In the genomic region with DNA sequence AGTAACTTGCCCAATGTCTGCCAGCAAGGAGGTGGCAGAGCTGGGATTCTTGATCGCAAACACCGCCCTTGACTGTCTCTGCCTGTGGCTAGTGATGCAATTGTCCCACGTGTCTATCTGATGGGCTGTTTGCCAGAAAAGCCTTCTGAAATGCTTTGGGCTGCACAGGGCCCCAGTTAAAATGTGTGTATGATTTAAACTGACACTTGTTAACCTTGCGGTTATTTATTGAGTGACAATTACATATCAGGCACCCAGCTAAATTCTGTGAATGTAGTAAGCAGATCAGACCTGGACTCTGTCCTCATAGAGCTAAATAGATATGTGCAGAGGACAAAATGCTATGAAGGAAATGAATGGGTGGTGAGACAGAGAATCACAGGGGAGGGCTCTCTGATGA, we compare ENCODE assay signal across 9 cellular contexts. TPM values are rescaled to one million over a fixed set of nuclear protein-coding genes. Genes with fewer than 3 reads are reported as not detected.
A peak's percentile ranks its signal among the peaks of the same experiment; 100 is the strongest.
DNase-seq lines count a peak whose midpoint lies in the region; ATAC-seq and TF ChIP-seq lines count a peak whose summit lies in the region.
"Had no signal": no experiment of that assay in that cellular context is flagged by ENCODE, and none has a peak within 500 bp of the region (broad histone marks: within the 10 kb centered on the region; RNA-seq: fewer than 3 reads in every experiment).

No MANE protein-coding gene starts in this region.

- H3K9me3 ChIP-seq in DND-41 (ENCODE audit: insufficient read depth, low read length, severe bottlenecking) = peaks cover 7% of the 10 kb centered on the region

- H3K27ac Mint-ChIP-seq in activated CD8-positive, alpha-beta T cell treated with anti-CD3 and anti-CD28 coated beads for 36 hours = no peak overlapping the region

- no peaks in the 10 kb centered on the region for H3K79me2 ChIP-seq in DND-41 (ENCODE audit: insufficient read depth, low read length)

- H3K4me3 ChIP-seq in DND-41 (ENCODE audit: low read depth in 1 of 2, low read length in 2 of 2) = no peak overlapping the region
- H3K4me3 ChIP-seq in NB4 (ENCODE audit: low read depth, low read length) = no peak overlapping the region

- no peak overlapping the region for H3K4me2 ChIP-seq in DND-41 (ENCODE audit: insufficient read depth, low read length)

- H3K4me1 ChIP-seq in DND-41 (ENCODE audit: insufficient read depth, low read length) = peaks cover 10% of the 10 kb centered on the region

- H3K4me1 Mint-ChIP-seq in activated CD8-positive, alpha-beta T cell treated with anti-CD3 and anti-CD28 coated beads for 36 hours (ENCODE audit: low read depth) = peaks cover 45% of the 10 kb centered on the region
- H3K4me1 Mint-ChIP-seq: neural crest cell had no signal

- no peaks in the 10 kb centered on the region for H3K27me3 Mint-ChIP-seq in activated CD8-positive, alpha-beta T cell treated with anti-CD3 and anti-CD28 coated beads for 36 hours

- CTCF ChIA-PET in activated CD8-positive, alpha-beta T cell treated with anti-CD3 and anti-CD28 coated beads for 36 hours (lab: Charles Lee) = interaction anchor here (1.2 to 1.4 kb wide), 2 partner anchors 11 to 185 kb away, joined by 4 to 5 read pairs; no protein-coding TSS in a partner anchor

- ATAC-seq in DND-41 (ENCODE audit: insufficient read depth, low read depth) = peak; percentile 93
- peak; percentile 31 for ATAC-seq in activated CD8-positive, alpha-beta T cell treated with anti-CD3 and anti-CD28 coated beads for 36 hours
- no peak for ATAC-seq in GM18873 (IDR thresholded peaks at IDR 0.05; ENCODE audit: low FRiP score, unreplicated experiment)
- no peak for ATAC-seq in HG03139 (IDR thresholded peaks at IDR 0.05; ENCODE audit: unreplicated experiment)

- no peak overlapping the region for H3K4me3 Mint-ChIP-seq in activated CD8-positive, alpha-beta T cell treated with anti-CD3 and anti-CD28 coated beads for 36 hours
- H3K4me3 Mint-ChIP-seq: neural crest cell had no signal

- no peaks in the 10 kb centered on the region for H3K36me3 ChIP-seq in DND-41 (ENCODE audit: insufficient read depth, low read length)

- H3K9me3 Mint-ChIP-seq in activated CD8-positive, alpha-beta T cell treated with anti-CD3 and anti-CD28 coated beads for 36 hours = peaks cover 3% of the 10 kb centered on the region

- intact Hi-C loops in activated CD8-positive, alpha-beta T cell treated with anti-CD3 and anti-CD28 coated beads for 36 hours (cut with micrococcal nuclease) = no loop called here

- H3K36me3 Mint-ChIP-seq in activated CD8-positive, alpha-beta T cell treated with anti-CD3 and anti-CD28 coated beads for 36 hours (ENCODE audit: low read depth) = peaks cover 4% of the 10 kb centered on the region

- H3K27ac ChIP-seq in DND-41 (ENCODE audit: low read length) = no peak overlapping the region

- TF ChIP-seq CTCF in DND-41 (IDR thresholded peaks at IDR 0.05; ENCODE audit: borderline replicate concordance, extremely low read depth, low read length, poor library complexity, severe bottlenecking) (no peak), NB4 (IDR thresholded peaks at IDR 0.05; ENCODE audit: low read depth, low read length) (no peak)
- no peak for TF ChIP-seq CTCF in activated CD8-positive, alpha-beta T cell treated with anti-CD3 and anti-CD28 coated beads for 36 hours (IDR thresholded peaks at IDR 0.05)

- no peak for TF ChIP-seq POLR2A in NB4 (IDR thresholded peaks at IDR 0.05; ENCODE audit: extremely low read depth, insufficient read length)

- H3K9ac ChIP-seq in DND-41 (ENCODE audit: low read depth, low read length) = no peak overlapping the region

- POLR2A ChIA-PET in activated CD8-positive, alpha-beta T cell treated with anti-CD3 and anti-CD28 coated beads for 36 hours (lab: Charles Lee) = interaction anchor here (0.7 to 1.2 kb wide), 3 partner anchors 9 to 113 kb away, joined by 3 to 4 read pairs (median 3); no protein-coding TSS in a partner anchor

- DNase-seq in DND-41 = peak; percentile 79
- peak; percentile 97 for DNase-seq in NB4 (ENCODE audit: low read depth)
- DNase-seq in activated CD8-positive, alpha-beta T cell treated with anti-CD3 and anti-CD28 coated beads for 36 hours = peak; percentile 61
- DNase-seq in fibroblast of the conjunctiva (ENCODE audit: low read depth) = peak; percentile 58
- DNase-seq in stimulated activated CD4-positive, alpha-beta T cell treated with anti-CD3 and anti-CD28 coated beads, Interleukin-12 subunit alpha, Interleukin-12 subunit beta, amount 100 ng/mL, for 48 hours (ENCODE audit: low read depth in 2 of 3, low spot score in 1 of 3) = peak; percentile 18 to 32 (median 24)
- no peak for DNase-seq in NCI-H1048 (lab: John Stamatoyannopoulos, UW)

- H4K20me1 ChIP-seq in DND-41 (ENCODE audit: insufficient read depth, low read length) = no peaks in the 10 kb centered on the region

- no peak overlapping the region for H2AFZ ChIP-seq in DND-41 (ENCODE audit: low read depth, low read length)

- H3K27me3 ChIP-seq in DND-41 (ENCODE audit: insufficient read depth, low read length, poor library complexity) = no peaks in the 10 kb centered on the region

RNA-seq across cellular contexts. Expression of a gene that starts 11.6 kb away (rescaled TPM):
- not detected for total RNA-seq in activated CD8-positive, alpha-beta T cell treated with anti-CD3 and anti-CD28 coated beads for 36 hours
- total RNA-seq: neural crest cell had no signal

Comparison
In these comparisons a context has a peak if more than half of its experiments do, and no peak if none do; other contexts are left out.
1. ATAC-seq: peak in DND-41 (single experiment) and activated CD8-positive, alpha-beta T cell treated with anti-CD3 and anti-CD28 coated beads for 36 hours (single experiment); none in GM18873 (single experiment) and HG03139 (single experiment).